ENCODE assay signal across 9 cellular contexts in the genomic region with DNA sequence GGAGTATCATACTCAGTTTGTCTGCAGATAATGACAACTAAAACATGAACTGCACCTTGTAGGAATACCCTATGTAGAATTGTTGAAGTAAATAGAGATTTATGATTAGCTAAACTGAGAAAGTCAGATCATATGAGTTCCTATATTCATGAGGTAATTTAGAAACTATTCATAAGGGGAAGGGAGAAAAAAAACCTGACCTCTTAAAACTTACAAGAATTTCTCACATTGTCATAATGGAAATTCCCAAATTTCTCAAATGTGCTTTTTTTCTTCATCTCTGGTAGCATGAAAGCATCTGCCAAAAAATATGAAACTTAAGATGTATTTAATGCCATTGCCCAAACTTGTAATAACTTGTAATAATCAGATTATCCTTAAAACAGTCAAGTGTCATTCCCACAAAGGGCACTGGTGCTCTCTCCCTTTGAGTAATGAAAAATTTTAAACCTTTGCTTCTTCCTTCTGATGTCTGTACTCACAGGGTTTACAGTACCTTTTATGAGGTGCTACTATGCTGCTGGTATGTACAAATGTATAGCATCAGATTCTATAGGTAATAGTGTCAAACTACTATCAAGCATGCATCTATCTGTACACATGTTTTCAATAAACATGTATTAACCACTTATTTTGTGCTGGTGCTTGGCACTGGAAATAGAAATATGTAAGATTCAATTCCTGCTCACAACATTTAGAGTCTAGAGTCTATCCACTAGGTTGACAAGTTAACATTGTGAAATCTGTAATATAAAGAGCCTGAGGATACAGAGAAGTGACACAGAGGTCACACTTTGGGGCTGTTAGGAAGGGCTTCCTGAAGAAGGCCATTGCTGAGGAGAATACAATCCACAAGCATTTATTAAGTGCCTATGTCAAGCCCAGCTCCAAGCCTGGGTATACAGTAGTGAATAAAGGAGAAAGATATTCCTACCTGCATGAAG. TPM values are rescaled to one million over a fixed set of nuclear protein-coding genes. Genes with fewer than 3 reads are reported as not detected.
DNase-seq lines count a peak whose midpoint lies in the region; ATAC-seq and TF ChIP-seq lines count a peak whose summit lies in the region.
"Had no signal": no experiment of that assay in that cellular context is flagged by ENCODE, and none has a peak within 500 bp of the region (broad histone marks: within the 10 kb centered on the region; RNA-seq: fewer than 3 reads in every experiment).

No MANE protein-coding gene starts in this region.

- DNase-seq in GM10248 (ENCODE audit: extremely low spot score) (peak; percentile 35), chondrocyte (ENCODE audit: low spot score) (no peak), lower leg skin (ENCODE audit: low spot score in 2 of 2) (no peak), NCI-H446 (lab: John Stamatoyannopoulos, UW) (no peak), vagina (ENCODE audit: extremely low spot score in 2 of 2) (no peak)
- DNase-seq: NCI-H1930 had no signal

- peaks cover 1% of the 10 kb centered on the region for H3K9me3 Mint-ChIP-seq in chondrocyte (ENCODE audit: low read depth)

- CTCF ChIA-PET in GM10248 (lab: Yijun Ruan, JAX): interaction anchor here (0.9 to 2.0 kb wide), 7 partner anchors 12 to 80 kb away, joined by 3 to 5 read pairs (median 4); no protein-coding TSS in a partner anchor

- TF ChIP-seq CTCF in GM10248 (IDR thresholded peaks at IDR 0.05; ENCODE audit: control extremely low read depth, extremely low read depth, low read depth, missing control alignments) (no peak), chondrocyte (IDR thresholded peaks at IDR 0.05) (no peak), lower leg skin (IDR thresholded peaks at IDR 0.05) (no peak), vagina (IDR thresholded peaks at IDR 0.05) (no peak)

- POLR2A ChIA-PET in GM10248 (lab: Yijun Ruan, JAX): no interaction called here

- no peaks in the 10 kb centered on the region for H3K9me3 ChIP-seq in vagina

- H3K36me3 ChIP-seq in vagina: no peaks in the 10 kb centered on the region

- no peak overlapping the region for H3K27ac ChIP-seq in vagina

- TF ChIP-seq POLR2A in lower leg skin (IDR thresholded peaks at IDR 0.05) (no peak), vagina (IDR thresholded peaks at IDR 0.05) (no peak)

- intact Hi-C loops in lower leg skin (cut with DNase I; ENCODE audit: low total_unique reads): no loop called here
- intact Hi-C loops in vagina (cut with DNase I): no loop called here

- H3K36me3 Mint-ChIP-seq in chondrocyte (ENCODE audit: low read depth): peaks cover 1% of the 10 kb centered on the region

- no peak overlapping the region for H3K4me3 ChIP-seq in lower leg skin (ENCODE audit: low read depth, poor library complexity, severe bottlenecking)
- H3K4me3 ChIP-seq in vagina: no peak overlapping the region

- H3K27me3 ChIP-seq in vagina: no peaks in the 10 kb centered on the region

- H3K27ac Mint-ChIP-seq in chondrocyte (ENCODE audit: unreplicated experiment): peak overlapping the region; percentile 85

- peaks cover 41% of the 10 kb centered on the region for H3K4me1 Mint-ChIP-seq in chondrocyte (ENCODE audit: low read depth)

- ATAC-seq in GM19395 (IDR thresholded peaks at IDR 0.05; ENCODE audit: unreplicated experiment) (peak; percentile 51), HG03066 (IDR thresholded peaks at IDR 0.05; ENCODE audit: low read depth, unreplicated experiment) (peak; percentile 41), HG03280 (IDR thresholded peaks at IDR 0.05; ENCODE audit: unreplicated experiment) (no peak)

- no peaks in the 10 kb centered on the region for H3K27me3 Mint-ChIP-seq in chondrocyte (ENCODE audit: low read depth)

- no peak overlapping the region for H3K4me3 Mint-ChIP-seq in chondrocyte (ENCODE audit: unreplicated experiment)

- peaks cover 18% of the 10 kb centered on the region for H3K4me1 ChIP-seq in vagina

RNA-seq across cellular contexts. Expression of a gene that starts 17.4 kb away (rescaled TPM):
- total RNA-seq in chondrocyte (7.0 to 11.6 TPM (median 9.3 TPM) in 3 replicates), lower leg skin (1 to 10 TPM; 4.5 to 8.1 (median 5.9) TPM), vagina (18.9 TPM)

RNA-seq across cellular contexts. Expression of a gene that starts 29.2 kb away (rescaled TPM):
- total RNA-seq in chondrocyte (25.9 to 28.8 TPM (median 27.8 TPM) in 3 replicates), lower leg skin (10 to 100 TPM; 24.3 to 45.9 (median 32.6) TPM), vagina (28.7 TPM)
